In genomic region chr11:66688561-66689534, GRCh38 we compare ENCODE assay signal across 13 cellular contexts.
"Had no signal": no experiment of that assay in that cellular context is flagged by ENCODE, and none has a peak within 500 bp of the region (broad histone marks: within the 10 kb centered on the region; RNA-seq: fewer than 3 reads in every experiment).

No MANE protein-coding gene starts in this region.

- H3K27me3 ChIP-seq: gastrocnemius medialis, right atrium auricular region, transverse colon had no signal

- H3K4me3 ChIP-seq: coronary artery, gastrocnemius medialis, right atrium auricular region, transverse colon had no signal

- H3K27ac Mint-ChIP-seq: stimulated activated naive B cell treated with anti-CD40 and anti-IgM and Interleukin-4, amounts not matched to agents 10 μg/mL and 1 μg/mL and 100 μg/mL, for 72 hours had no signal

- H3K4me1 ChIP-seq: gastrocnemius medialis, right atrium auricular region, transverse colon had no signal

- H3K4me3 Mint-ChIP-seq: stimulated activated naive B cell treated with anti-CD40 and anti-IgM and Interleukin-4, amounts not matched to agents 10 μg/mL and 1 μg/mL and 100 μg/mL, for 72 hours had no signal

- H3K4me1 Mint-ChIP-seq: stimulated activated naive B cell treated with anti-CD40 and anti-IgM and Interleukin-4, amounts not matched to agents 10 μg/mL and 1 μg/mL and 100 μg/mL, for 72 hours had no signal

- H3K36me3 ChIP-seq: gastrocnemius medialis, right atrium auricular region, transverse colon had no signal

- H3K9me3 Mint-ChIP-seq: stimulated activated naive B cell treated with anti-CD40 and anti-IgM and Interleukin-4, amounts not matched to agents 10 μg/mL and 1 μg/mL and 100 μg/mL, for 72 hours had no signal

- ATAC-seq: gastrocnemius medialis; stimulated activated naive B cell treated with anti-CD40 and anti-IgM and Interleukin-4, amounts not matched to agents 10 μg/mL and 1 μg/mL and 100 μg/mL, for 72 hours had no signal

- DNase-seq: activated CD4-positive, alpha-beta T cell treated with anti-CD3 and anti-CD28 coated beads, Interleukin-2, amount 50 U/mL, for 4 hours; activated CD4-positive, CD25-positive, alpha-beta regulatory T cell treated with anti-CD3 and anti-CD28 coated beads, Interleukin-2, amount 50 U/mL, for 72 hours; activated naive CD4-positive, alpha-beta T cell treated with Interleukin-2 at 50 U/mL for 16 hours; effector CD8-positive, alpha-beta T cell; gastrocnemius medialis; hippocampal formation; kidney glomerular epithelial cell; stimulated activated CD4-positive, alpha-beta T cell treated with anti-CD3 and anti-CD28 coated beads, Interleukin-1b, Interleukin-23, amount 100 ng/mL, for 48 hours; stimulated activated naive B cell treated with anti-CD40 and anti-IgM and Interleukin-4, amounts not matched to agents 10 μg/mL and 1 μg/mL and 100 μg/mL, for 72 hours; T-helper 2 cell; transverse colon had no signal

- H3K9me3 ChIP-seq: gastrocnemius medialis, right atrium auricular region, transverse colon had no signal

- H3K27me3 Mint-ChIP-seq: stimulated activated naive B cell treated with anti-CD40 and anti-IgM and Interleukin-4, amounts not matched to agents 10 μg/mL and 1 μg/mL and 100 μg/mL, for 72 hours had no signal
